8 cellular contexts compared by ENCODE assay signal in the genomic region with DNA sequence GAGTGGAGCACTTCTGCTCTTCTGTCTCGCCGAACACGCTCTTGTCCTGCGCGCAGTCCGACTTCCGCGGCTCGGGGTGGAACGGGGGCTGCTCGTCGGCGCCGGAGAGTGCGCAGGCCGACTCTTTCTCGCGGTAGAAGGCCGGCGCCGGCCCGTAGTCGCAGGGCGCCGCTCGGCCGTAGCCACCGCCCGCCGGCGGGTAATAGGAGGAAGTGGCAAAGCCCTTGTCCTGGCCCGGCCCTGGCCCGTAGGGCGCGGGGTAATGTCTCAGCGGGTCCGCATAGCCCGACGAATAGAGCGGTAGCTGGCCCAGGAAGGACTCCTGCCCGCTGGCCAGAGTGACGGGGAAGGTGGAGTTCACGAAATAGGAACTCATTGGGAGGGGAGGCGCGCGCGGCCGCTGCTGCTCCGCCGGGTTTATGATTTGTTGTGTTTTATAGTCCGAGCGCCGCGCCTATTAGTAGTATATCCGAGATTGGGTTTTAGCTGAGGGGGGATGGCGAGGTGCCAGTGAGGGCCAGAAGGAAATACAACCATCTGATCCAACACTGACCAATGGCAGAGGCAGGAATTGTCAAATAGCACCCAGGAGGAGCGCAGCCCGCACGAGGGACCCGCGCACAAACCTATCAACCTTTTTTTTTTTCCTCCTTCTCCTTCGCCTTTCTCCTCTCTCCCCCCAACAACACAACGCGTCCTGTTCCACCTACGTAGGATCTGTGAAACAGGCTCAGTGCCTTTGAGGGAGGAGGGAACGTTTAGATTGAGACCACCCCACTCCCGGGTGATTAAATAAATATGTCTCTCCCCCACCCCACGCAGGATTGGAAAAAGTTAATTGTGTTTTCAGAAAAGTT. TPM values are rescaled to one million over a fixed set of nuclear protein-coding genes. Genes with fewer than 3 reads are reported as not detected.
DNase-seq lines count a peak whose midpoint lies in the region; ATAC-seq and TF ChIP-seq lines count a peak whose summit lies in the region.

No MANE protein-coding gene starts in this region.

- H3K27me3 Mint-ChIP-seq in Calu3 (ENCODE audit: unreplicated experiment): peaks cover 8% of the 10 kb centered on the region
- H3K27me3 Mint-ChIP-seq in activated T-cell treated with anti-CD3 and anti-CD28 coated beads, Interleukin-2, amount 50 U/mL, for 4 hours (ENCODE audit: low read depth): peaks cover 93% of the 10 kb centered on the region

- peaks cover 69% of the 10 kb centered on the region for H3K4me1 Mint-ChIP-seq in Calu3 (ENCODE audit: low read depth, unreplicated experiment)
- peaks cover 39% of the 10 kb centered on the region for H3K4me1 Mint-ChIP-seq in activated T-cell treated with anti-CD3 and anti-CD28 coated beads, Interleukin-2, amount 50 U/mL, for 4 hours (ENCODE audit: low read depth)

- H3K4me1 ChIP-seq in skeletal muscle satellite cell (ENCODE audit: control insufficient read depth, insufficient read depth, low read length): peaks cover 28% of the 10 kb centered on the region

- peak overlapping the region; percentile 97 for H3K4me2 ChIP-seq in skeletal muscle satellite cell (ENCODE audit: low read length)

- peak overlapping the region; percentile 95 for H3K27ac Mint-ChIP-seq in Calu3 (ENCODE audit: unreplicated experiment)

- intact Hi-C loops in Calu3 (cut with micrococcal nuclease; ENCODE audit: unreplicated experiment) (no loop called here), left ventricle myocardium superior (cut with micrococcal nuclease) (no loop called here)

- CTCF ChIA-PET in Calu3 (lab: Charles Lee): interaction anchor here (0.8 to 1.3 kb wide), 5 partner anchors 9 to 580 kb away, joined by 3 to 4 read pairs (median 4); no protein-coding TSS in a partner anchor

- peaks cover 96% of the 10 kb centered on the region for H3K36me3 Mint-ChIP-seq in Calu3 (ENCODE audit: insufficient read depth, unreplicated experiment)
- no peaks in the 10 kb centered on the region for H3K36me3 Mint-ChIP-seq in activated T-cell treated with anti-CD3 and anti-CD28 coated beads, Interleukin-2, amount 50 U/mL, for 4 hours (ENCODE audit: insufficient read depth)

- no peaks in the 10 kb centered on the region for H3K9me3 Mint-ChIP-seq in Calu3 (ENCODE audit: low read depth, unreplicated experiment)
- H3K9me3 Mint-ChIP-seq in activated T-cell treated with anti-CD3 and anti-CD28 coated beads, Interleukin-2, amount 50 U/mL, for 4 hours: no peaks in the 10 kb centered on the region

- peak overlapping the region; percentile 89 for H3K9ac ChIP-seq in skeletal muscle satellite cell (ENCODE audit: low read depth, low read length)

- BruUV-seq in Calu3 (replicated peaks; lab: Mats Ljungman, UMichigan): no TSS peak

- H3K9me3 ChIP-seq in skeletal muscle satellite cell (replicated peaks; ENCODE audit: low read length): no peaks in the 10 kb centered on the region

- H3K4me3 ChIP-seq in skeletal muscle satellite cell (ENCODE audit: low read length): peak overlapping the region; percentile 82

- H3K4me3 Mint-ChIP-seq in Calu3 (ENCODE audit: low read depth, unreplicated experiment): peak overlapping the region; percentile 88
- H3K4me3 Mint-ChIP-seq in activated T-cell treated with anti-CD3 and anti-CD28 coated beads, Interleukin-2, amount 50 U/mL, for 4 hours: peak overlapping the region; percentile 77

- H3K27me3 ChIP-seq in skeletal muscle satellite cell (ENCODE audit: control insufficient read depth, insufficient read depth, low read length): no peaks in the 10 kb centered on the region

- peak; percentile 31 to 52 for ATAC-seq in activated T-cell treated with anti-CD3 and anti-CD28 coated beads, Interleukin-2, amount 50 U/mL, for 4 hours
- ATAC-seq in left ventricle myocardium superior: peak; percentile 48
- no peak for ATAC-seq in GM18861 (IDR thresholded peaks at IDR 0.05; ENCODE audit: unreplicated experiment)
- ATAC-seq in HG02571 (IDR thresholded peaks at IDR 0.05; ENCODE audit: unreplicated experiment): no peak

- TF ChIP-seq CTCF in Calu3 (IDR thresholded peaks at IDR 0.05; ENCODE audit: unreplicated experiment): no peak

- no peaks in the 10 kb centered on the region for H3K36me3 ChIP-seq in skeletal muscle satellite cell (ENCODE audit: insufficient read depth, low read length)

- DNase-seq in Calu3 (peak; percentile 82), HT1080 (ENCODE audit: low read depth) (peak; percentile 79), left ventricle myocardium superior (peak; percentile 59), amniotic stem cell (lab: John Stamatoyannopoulos, UW) (no peak)
- DNase-seq in activated T-cell treated with anti-CD3 and anti-CD28 coated beads, Interleukin-2, amount 50 U/mL, for 4 hours: no peak

RNA-seq across cellular contexts. Expression of a gene that starts 4.4 kb away (rescaled TPM):
- total RNA-seq in Calu3 (2022): 47.2 and 48.5 TPM in 2 replicates
- total RNA-seq in HT1080 (2014; rRNA removed; shearing (Covaris generic)): 0.47 and 0.51 TPM in 2 replicates
- 3.2 and 3.6 TPM in 2 replicates for polyA plus RNA-seq in HT1080 (2015; cell fraction: cytosol; rRNA removed)
- polyA plus RNA-seq in HT1080 (2015; cell fraction: nucleus; rRNA removed): 23.0 and 23.5 TPM in 2 replicates
- under 1 TPM in 1 of 3 donors, not detected in 2; 0.08 TPM for total RNA-seq in activated T-cell treated with anti-CD3 and anti-CD28 coated beads, Interleukin-2, amount 50 U/mL, for 4 hours
- not detected for total RNA-seq in left ventricle myocardium superior
- total RNA-seq in skeletal muscle satellite cell (2012; rRNA removed): under 0.01 TPM in 2 replicates

RNA-seq across cellular contexts. Expression of a gene that starts 6.8 kb away (rescaled TPM):
- total RNA-seq in Calu3 (2022) (140 and 144 TPM in 2 replicates), left ventricle myocardium superior (0.20 TPM)
- total RNA-seq in HT1080 (2014; rRNA removed; shearing (Covaris generic)): 19.2 and 23.4 TPM in 2 replicates
- 17.2 and 18.9 TPM in 2 replicates for polyA plus RNA-seq in HT1080 (2015; cell fraction: cytosol; rRNA removed)
- polyA plus RNA-seq in HT1080 (2015; cell fraction: nucleus; rRNA removed): 70.8 and 81.1 TPM in 2 replicates
- total RNA-seq in activated T-cell treated with anti-CD3 and anti-CD28 coated beads, Interleukin-2, amount 50 U/mL, for 4 hours: under 1 TPM in 2 of 3 donors, not detected in 1; 0.24 to 0.27 TPM
- total RNA-seq in skeletal muscle satellite cell (2012; rRNA removed): 5.5 and 6.6 TPM in 2 replicates

RNA-seq across cellular contexts. Expression of a gene that starts 8.0 kb away (rescaled TPM):
- total RNA-seq in Calu3 (2022) (151 and 154 TPM in 2 replicates), left ventricle myocardium superior (2.7 TPM)
- total RNA-seq in HT1080 (2014; rRNA removed; shearing (Covaris generic)): 3.0 and 4.2 TPM in 2 replicates
- 2.4 and 4.3 TPM in 2 replicates for polyA plus RNA-seq in HT1080 (2015; cell fraction: cytosol; rRNA removed)
- polyA plus RNA-seq in HT1080 (2015; cell fraction: nucleus; rRNA removed): 17.3 and 30.1 TPM in 2 replicates
- 1 to 10 TPM in 1 of 3 donors, under 1 TPM in 2; 0.50 to 1.0 (median 0.81) TPM for total RNA-seq in activated T-cell treated with anti-CD3 and anti-CD28 coated beads, Interleukin-2, amount 50 U/mL, for 4 hours
- 1.1 and 6.3 TPM in 2 replicates for total RNA-seq in skeletal muscle satellite cell (2012; rRNA removed)

RNA-seq across cellular contexts. Expression of a gene that starts 12.8 kb away (rescaled TPM):
- total RNA-seq in Calu3 (2022) (30.2 and 31.3 TPM in 2 replicates), left ventricle myocardium superior (0.30 TPM)
- 12.3 and 17.8 TPM in 2 replicates for total RNA-seq in HT1080 (2014; rRNA removed; shearing (Covaris generic))
- 17.1 and 18.8 TPM in 2 replicates for polyA plus RNA-seq in HT1080 (2015; cell fraction: cytosol; rRNA removed)
- 10.0 and 10.2 TPM in 2 replicates for polyA plus RNA-seq in HT1080 (2015; cell fraction: nucleus; rRNA removed)
- total RNA-seq in activated T-cell treated with anti-CD3 and anti-CD28 coated beads, Interleukin-2, amount 50 U/mL, for 4 hours: under 1 TPM; 0.18 to 0.43 (median 0.38) TPM
- 1.5 and 4.1 TPM in 2 replicates for total RNA-seq in skeletal muscle satellite cell (2012; rRNA removed)

RNA-seq across cellular contexts. Expression of a gene that starts 17.1 kb away (rescaled TPM):
- total RNA-seq in Calu3 (2022) (28.2 and 30.9 TPM in 2 replicates), left ventricle myocardium superior (not detected)
- 10.8 and 11.2 TPM in 2 replicates for total RNA-seq in HT1080 (2014; rRNA removed; shearing (Covaris generic))
- 10.9 and 11.3 TPM in 2 replicates for polyA plus RNA-seq in HT1080 (2015; cell fraction: cytosol; rRNA removed)
- polyA plus RNA-seq in HT1080 (2015; cell fraction: nucleus; rRNA removed): 11.4 and 17.7 TPM in 2 replicates
- under 1 TPM in 2 of 3 donors, not detected in 1; 0.14 to 0.18 TPM for total RNA-seq in activated T-cell treated with anti-CD3 and anti-CD28 coated beads, Interleukin-2, amount 50 U/mL, for 4 hours
- total RNA-seq in skeletal muscle satellite cell (2012; rRNA removed): not detected in 2 replicates

Comparison
In these comparisons a context has a peak if more than half of its experiments do, and no peak if none do; other contexts are left out.
1. DNase-seq: peak in Calu3 (single experiment), HT1080 (single experiment) and left ventricle myocardium superior (single experiment); none in activated T-cell treated with anti-CD3 and anti-CD28 coated beads, Interleukin-2, amount 50 U/mL, for 4 hours (single experiment) and amniotic stem cell (single experiment).
2. ATAC-seq: peak in activated T-cell treated with anti-CD3 and anti-CD28 coated beads, Interleukin-2, amount 50 U/mL, for 4 hours (2 of 2) and left ventricle myocardium superior (single experiment); none in GM18861 (single experiment) and HG02571 (single experiment).
3. RNA of a gene that starts 4.4 kb away (total RNA-seq): 47.2 to 48.5 TPM in Calu3; 0.47 to 0.51 TPM in HT1080, 0.08 TPM in activated T-cell treated with anti-CD3 and anti-CD28 coated beads, Interleukin-2, amount 50 U/mL, for 4 hours and not detected in left ventricle myocardium superior (single experiment); every median in the first group is over 10 times any median in the second.
4. RNA of a gene that starts 6.8 kb away (total RNA-seq): 140 to 144 TPM in Calu3 and 19.2 to 23.4 TPM in HT1080; 0.24 to 0.27 TPM in activated T-cell treated with anti-CD3 and anti-CD28 coated beads, Interleukin-2, amount 50 U/mL, for 4 hours and 0.20 TPM in left ventricle myocardium superior (single experiment); every median in the first group is over 10 times any median in the second.
5. RNA of a gene that starts 8.0 kb away (total RNA-seq): 151 to 154 TPM in Calu3; 3.0 to 4.2 TPM in HT1080, 2.7 TPM in left ventricle myocardium superior (single experiment) and 0.50 to 1.0 TPM in activated T-cell treated with anti-CD3 and anti-CD28 coated beads, Interleukin-2, amount 50 U/mL, for 4 hours; every median in the first group is over 10 times any median in the second.